1 cellular context compared by ENCODE assay signal in the genomic region with DNA sequence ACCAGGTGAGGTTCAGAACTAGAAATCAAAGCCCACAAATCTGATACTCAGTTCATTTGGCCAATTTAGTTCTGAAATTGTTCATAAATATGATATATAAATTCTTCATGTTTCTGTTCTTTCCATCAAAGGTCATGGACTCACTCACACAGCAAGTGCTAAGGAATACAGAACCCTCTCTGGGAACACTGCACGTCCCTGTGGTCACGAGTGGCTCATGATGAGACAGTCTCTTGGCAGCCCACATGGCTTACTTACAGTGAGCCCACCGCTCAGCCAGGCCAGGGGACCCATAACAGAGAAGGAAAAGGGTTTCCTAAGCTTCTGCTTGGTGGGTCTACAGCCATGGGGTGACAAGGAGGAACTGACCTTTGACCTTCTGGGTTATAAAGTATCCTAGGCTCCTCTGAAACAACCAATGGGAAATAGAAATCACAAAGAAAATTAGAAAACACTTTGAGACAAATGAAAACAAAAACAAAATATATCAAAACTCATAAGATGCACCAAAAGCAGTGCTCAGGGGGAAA.
TF ChIP-seq lines count a peak whose summit lies in the region.

No MANE protein-coding gene starts in this region.

TF ChIP-seq in IMR-90, 13 proteins besides CTCF, POLR2A, EP300 and RAD21:
- TF ChIP-seq BHLHE40 (IDR thresholded peaks at IDR 0.05; ENCODE audit: low read depth, low read length) (peak; percentile 43; the same call in 1 of the 2 replicates), FOS (IDR thresholded peaks at IDR 0.05; ENCODE audit: low read depth, low read length) (no peak), CEBPB (IDR thresholded peaks at IDR 0.05; ENCODE audit: low read depth, low read length) (no peak)
- TF ChIP-seq, protein P1, sequence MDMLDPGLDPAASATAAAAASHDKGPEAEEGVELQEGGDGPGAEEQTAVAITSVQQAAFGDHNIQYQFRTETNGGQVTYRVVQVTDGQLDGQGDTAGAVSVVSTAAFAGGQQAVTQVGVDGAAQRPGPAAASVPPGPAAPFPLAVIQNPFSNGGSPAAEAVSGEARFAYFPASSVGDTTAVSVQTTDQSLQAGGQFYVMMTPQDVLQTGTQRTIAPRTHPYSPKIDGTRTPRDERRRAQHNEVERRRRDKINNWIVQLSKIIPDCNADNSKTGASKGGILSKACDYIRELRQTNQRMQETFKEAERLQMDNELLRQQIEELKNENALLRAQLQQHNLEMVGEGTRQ (IDR thresholded peaks at IDR 0.05; ENCODE audit: low read depth, low read length): peak; percentile 38; the same call in 1 of the 2 replicates
